Comparison of ENCODE assay signal across 1 cellular context in the genomic region with DNA sequence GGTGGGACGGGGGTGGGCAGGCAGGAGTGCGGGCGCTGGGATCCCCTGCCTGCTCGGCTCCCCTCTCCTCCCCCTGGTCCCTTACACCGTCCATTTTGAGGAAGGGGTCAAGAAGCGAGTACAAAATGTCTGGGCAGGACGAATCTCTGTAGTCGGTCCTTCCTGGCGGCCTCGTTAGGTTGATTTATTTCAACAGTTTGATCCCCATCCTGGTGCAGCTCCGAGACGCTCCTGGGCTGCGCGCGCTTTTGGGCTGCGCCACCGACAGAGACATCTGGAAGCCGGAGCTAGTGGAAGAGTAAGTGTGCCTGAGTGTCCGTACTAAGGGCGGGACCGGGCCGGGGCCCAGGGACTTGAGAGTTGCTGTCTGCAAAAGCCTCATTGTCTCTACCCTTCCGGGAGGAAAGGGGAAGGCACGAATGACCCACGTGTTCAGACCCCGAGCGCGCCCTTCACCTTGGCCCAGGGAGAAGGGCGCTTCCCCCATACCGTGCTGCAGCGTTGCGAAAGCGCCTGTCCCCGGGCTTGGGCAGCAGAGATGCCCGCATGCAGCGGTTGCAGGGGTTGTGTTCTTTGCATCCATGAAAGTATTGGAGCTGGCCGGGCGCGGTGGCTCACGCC.
TF ChIP-seq lines count a peak whose summit lies in the region.

No MANE protein-coding gene starts in this region.

TF ChIP-seq in HepG2, 621 proteins besides CTCF, POLR2A, EP300 and RAD21 (continued from another document and continues in another):
- TF ChIP-seq, protein P1, sequence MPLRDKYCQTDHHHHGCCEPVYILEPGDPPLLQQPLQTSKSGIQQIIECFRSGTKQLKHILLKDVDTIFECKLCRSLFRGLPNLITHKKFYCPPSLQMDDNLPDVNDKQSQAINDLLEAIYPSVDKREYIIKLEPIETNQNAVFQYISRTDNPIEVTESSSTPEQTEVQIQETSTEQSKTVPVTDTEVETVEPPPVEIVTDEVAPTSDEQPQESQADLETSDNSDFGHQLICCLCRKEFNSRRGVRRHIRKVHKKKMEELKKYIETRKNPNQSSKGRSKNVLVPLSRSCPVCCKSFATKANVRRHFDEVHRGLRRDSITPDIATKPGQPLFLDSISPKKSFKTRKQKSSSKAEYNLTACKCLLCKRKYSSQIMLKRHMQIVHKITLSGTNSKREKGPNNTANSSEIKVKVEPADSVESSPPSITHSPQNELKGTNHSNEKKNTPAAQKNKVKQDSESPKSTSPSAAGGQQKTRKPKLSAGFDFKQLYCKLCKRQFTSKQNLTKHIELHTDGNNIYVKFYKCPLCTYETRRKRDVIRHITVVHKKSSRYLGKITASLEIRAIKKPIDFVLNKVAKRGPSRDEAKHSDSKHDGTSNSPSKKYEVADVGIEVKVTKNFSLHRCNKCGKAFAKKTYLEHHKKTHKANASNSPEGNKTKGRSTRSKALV (CRISPR knock-in tag; IDR thresholded peaks at IDR 0.05): peak; percentile 98
- TF ChIP-seq FOXM1 (CRISPR knock-in tag; IDR thresholded peaks at IDR 0.05) (no peak), TFDP1 (CRISPR knock-in tag; IDR thresholded peaks at IDR 0.05; ENCODE audit: borderline replicate concordance) (peak; percentile 62; the same call in 1 of the 2 replicates), XRCC5 (optimal IDR thresholded peaks at IDR 0.05; ENCODE audit: low read length) (peak; percentile 4), TP53 (CRISPR knock-in tag; conservative IDR thresholded peaks at IDR 0.05) (no peak), ZNF207 (IDR thresholded peaks at IDR 0.05; ENCODE audit: borderline replicate concordance) (no peak), HNRNPH1 (optimal IDR thresholded peaks at IDR 0.05; ENCODE audit: low read depth, low read length) (no peak), ZNF274 (CRISPR knock-in tag; IDR thresholded peaks at IDR 0.05) (peak; percentile 73; the same call in 1 of the 2 replicates), SMYD3 (CRISPR knock-in tag; IDR thresholded peaks at IDR 0.05) (no peak), HCFC1 (IDR thresholded peaks at IDR 0.05; ENCODE audit: low read depth, low read length) (no peak), RARG (CRISPR knock-in tag; IDR thresholded peaks at IDR 0.05; ENCODE audit: low read depth) (no peak), HMGA1 (CRISPR knock-in tag; conservative IDR thresholded peaks at IDR 0.05) (no peak), TBL1XR1 (IDR thresholded peaks at IDR 0.05; ENCODE audit: borderline replicate concordance, low read length, partially characterized antibody) (no peak), SCMH1 (CRISPR knock-in tag; IDR thresholded peaks at IDR 0.05; ENCODE audit: borderline replicate concordance) (no peak), ZNF263 (CRISPR knock-in tag; IDR thresholded peaks at IDR 0.05) (no peak), RERE (CRISPR knock-in tag; IDR thresholded peaks at IDR 0.05; ENCODE audit: low read depth) (no peak), ZNF441 (CRISPR knock-in tag; IDR thresholded peaks at IDR 0.05; ENCODE audit: borderline replicate concordance) (no peak), ZNF292 (CRISPR knock-in tag; IDR thresholded peaks at IDR 0.05; ENCODE audit: borderline replicate concordance, low read depth) (0 out of 2 replicates have a peak, but pooled peaks have one; percentile 45), RNF2 (conservative IDR thresholded peaks at IDR 0.05; ENCODE audit: low read depth) (no peak), ZNF569 (CRISPR knock-in tag; IDR thresholded peaks at IDR 0.05; ENCODE audit: borderline replicate concordance) (no peak), MEIS1 (CRISPR knock-in tag; IDR thresholded peaks at IDR 0.05; ENCODE audit: borderline replicate concordance) (no peak), SMAD3 (CRISPR knock-in tag; IDR thresholded peaks at IDR 0.05) (0 out of 2 replicates have a peak, but pooled peaks have one; percentile 31), ONECUT2 (CRISPR knock-in tag; IDR thresholded peaks at IDR 0.05) (no peak), GATA4 (IDR thresholded peaks at IDR 0.05; ENCODE audit: borderline replicate concordance, low read depth) (no peak), ZSCAN5A (CRISPR knock-in tag; IDR thresholded peaks at IDR 0.05; ENCODE audit: borderline replicate concordance) (no peak), ZBTB7B (CRISPR knock-in tag; IDR thresholded peaks at IDR 0.05) (peak; percentile 51; the same call in 1 of the 2 replicates), ZBED4 (CRISPR knock-in tag; IDR thresholded peaks at IDR 0.05; ENCODE audit: borderline replicate concordance) (no peak; the same call in 1 of the 2 replicates), HNRNPL (IDR thresholded peaks at IDR 0.05; ENCODE audit: low read depth, low read length) (0 out of 2 replicates have a peak, but pooled peaks have one; percentile 17), ZNF703 (CRISPR knock-in tag; IDR thresholded peaks at IDR 0.05; ENCODE audit: borderline replicate concordance) (no peak), ZNF556 (CRISPR knock-in tag; IDR thresholded peaks at IDR 0.05; ENCODE audit: borderline replicate concordance) (no peak)
- TF ChIP-seq, protein P2, sequence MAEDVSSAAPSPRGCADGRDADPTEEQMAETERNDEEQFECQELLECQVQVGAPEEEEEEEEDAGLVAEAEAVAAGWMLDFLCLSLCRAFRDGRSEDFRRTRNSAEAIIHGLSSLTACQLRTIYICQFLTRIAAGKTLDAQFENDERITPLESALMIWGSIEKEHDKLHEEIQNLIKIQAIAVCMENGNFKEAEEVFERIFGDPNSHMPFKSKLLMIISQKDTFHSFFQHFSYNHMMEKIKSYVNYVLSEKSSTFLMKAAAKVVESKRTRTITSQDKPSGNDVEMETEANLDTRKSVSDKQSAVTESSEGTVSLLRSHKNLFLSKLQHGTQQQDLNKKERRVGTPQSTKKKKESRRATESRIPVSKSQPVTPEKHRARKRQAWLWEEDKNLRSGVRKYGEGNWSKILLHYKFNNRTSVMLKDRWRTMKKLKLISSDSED (CRISPR knock-in tag; IDR thresholded peaks at IDR 0.05): no peak
- TF ChIP-seq, protein P3, sequence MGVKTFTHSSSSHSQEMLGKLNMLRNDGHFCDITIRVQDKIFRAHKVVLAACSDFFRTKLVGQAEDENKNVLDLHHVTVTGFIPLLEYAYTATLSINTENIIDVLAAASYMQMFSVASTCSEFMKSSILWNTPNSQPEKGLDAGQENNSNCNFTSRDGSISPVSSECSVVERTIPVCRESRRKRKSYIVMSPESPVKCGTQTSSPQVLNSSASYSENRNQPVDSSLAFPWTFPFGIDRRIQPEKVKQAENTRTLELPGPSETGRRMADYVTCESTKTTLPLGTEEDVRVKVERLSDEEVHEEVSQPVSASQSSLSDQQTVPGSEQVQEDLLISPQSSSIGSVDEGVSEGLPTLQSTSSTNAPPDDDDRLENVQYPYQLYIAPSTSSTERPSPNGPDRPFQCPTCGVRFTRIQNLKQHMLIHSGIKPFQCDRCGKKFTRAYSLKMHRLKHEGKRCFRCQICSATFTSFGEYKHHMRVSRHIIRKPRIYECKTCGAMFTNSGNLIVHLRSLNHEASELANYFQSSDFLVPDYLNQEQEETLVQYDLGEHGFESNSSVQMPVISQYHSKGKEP (CRISPR knock-in tag; IDR thresholded peaks at IDR 0.05): no peak
